ENCODE assay signal across 7 cellular contexts in the genomic region with DNA sequence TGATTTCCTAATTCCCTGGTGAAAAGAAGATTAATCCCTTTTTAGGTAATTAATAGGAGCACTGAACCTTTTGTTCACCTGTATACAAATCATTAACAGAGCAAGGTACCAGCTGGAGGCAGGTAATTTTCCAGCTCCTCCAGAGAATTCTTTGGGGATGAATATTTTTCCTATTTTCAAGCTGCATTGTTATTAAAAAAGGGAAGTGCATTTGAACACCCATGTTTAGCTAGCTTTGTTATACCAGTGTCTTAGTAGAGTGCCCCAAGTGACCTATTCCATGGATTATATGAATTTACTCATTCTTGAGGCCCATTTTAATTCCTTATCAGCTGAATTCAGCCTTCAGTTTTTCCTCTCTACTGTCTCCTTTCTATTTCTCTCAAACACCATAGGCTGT.
"Had no signal": no experiment of that assay in that cellular context is flagged by ENCODE, and none has a peak within 500 bp of the region (broad histone marks: within the 10 kb centered on the region; RNA-seq: fewer than 3 reads in every experiment).

No MANE protein-coding gene starts in this region.

- ATAC-seq: GM12878 had no signal

- FAIRE-seq: G401.6, GM12878, GM12892, GM18507, GM19239 had no signal

- DNase-seq: GDM1, GF-D8 had no signal

- H3K4me3 ChIP-seq: GM12878 had no signal
